In genomic region chr11:12749442-12749841, GRCh38 we compare ENCODE assay signal across 19 cellular contexts.
DNase-seq lines count a peak whose midpoint lies in the region; TF ChIP-seq lines count a peak whose summit lies in the region.
"Had no signal": no experiment of that assay in that cellular context is flagged by ENCODE, and none has a peak within 500 bp of the region (broad histone marks: within the 10 kb centered on the region; RNA-seq: fewer than 3 reads in every experiment).

No MANE protein-coding gene starts in this region.

- no peak overlapping the region for H3K9ac ChIP-seq in endodermal cell (ENCODE audit: extremely low read depth, low read length, poor library complexity, severe bottlenecking)
- no peak overlapping the region for H3K9ac ChIP-seq in neural progenitor cell
- H3K9ac ChIP-seq: BLaER1 had no signal

- peaks cover 22% of the 10 kb centered on the region for H3K4me1 ChIP-seq in endodermal cell (ENCODE audit: control insufficient read depth, insufficient read depth, low read length)
- H3K4me1 ChIP-seq in neural progenitor cell = peaks cover 62% of the 10 kb centered on the region

- H3K4me3 ChIP-seq in endodermal cell (ENCODE audit: low read length) (no peak overlapping the region), neural progenitor cell (no peak overlapping the region)
- H3K4me3 ChIP-seq: BLaER1, SJCRH30 had no signal

- H3K4me2 ChIP-seq in neural progenitor cell = no peak overlapping the region
- H3K4me2 ChIP-seq: BLaER1 had no signal

- H3K27me3 Mint-ChIP-seq in endodermal cell (ENCODE audit: insufficient read depth) = no peaks in the 10 kb centered on the region
- no peaks in the 10 kb centered on the region for H3K27me3 Mint-ChIP-seq in neural progenitor cell (ENCODE audit: insufficient read depth, low read depth)
- peaks cover 10% of the 10 kb centered on the region for H3K27me3 Mint-ChIP-seq in glutamatergic neuron (ENCODE audit: unreplicated experiment)

- H3K79me2 ChIP-seq in neural progenitor cell (ENCODE audit: low read depth) = peaks cover 100% of the 10 kb centered on the region

- H3F3A ChIP-seq in neural progenitor cell (ENCODE audit: low read depth) = peaks cover 20% of the 10 kb centered on the region

- no peaks in the 10 kb centered on the region for H3K36me3 ChIP-seq in endodermal cell (ENCODE audit: control insufficient read depth, insufficient read depth, low read length)
- no peaks in the 10 kb centered on the region for H3K36me3 ChIP-seq in neural progenitor cell
- H3K36me3 ChIP-seq: BLaER1, SJCRH30 had no signal

- H3K27ac ChIP-seq in endodermal cell (ENCODE audit: low read depth, low read length) (no peak overlapping the region), neural progenitor cell (no peak overlapping the region)
- H3K27ac ChIP-seq: BLaER1, SJCRH30 had no signal

- H3K27ac Mint-ChIP-seq in endodermal cell = peak overlapping the region; percentile 87
- H3K27ac Mint-ChIP-seq in neural progenitor cell = peak overlapping the region; percentile 64
- H3K27ac Mint-ChIP-seq in glutamatergic neuron (ENCODE audit: unreplicated experiment) = no peak overlapping the region
- H3K27ac Mint-ChIP-seq: CD4-positive, alpha-beta memory T cell; HFFc6 had no signal

- no peaks in the 10 kb centered on the region for H3K36me3 Mint-ChIP-seq in endodermal cell (ENCODE audit: low read depth)
- H3K36me3 Mint-ChIP-seq in neural progenitor cell = no peaks in the 10 kb centered on the region
- H3K36me3 Mint-ChIP-seq in glutamatergic neuron (ENCODE audit: unreplicated experiment) = no peaks in the 10 kb centered on the region
- H3K36me3 Mint-ChIP-seq: CD4-positive, alpha-beta memory T cell had no signal

- H3K4me1 Mint-ChIP-seq in endodermal cell (peaks cover 70% of the 10 kb centered on the region), neural progenitor cell (peaks cover 74% of the 10 kb centered on the region), glutamatergic neuron (ENCODE audit: low read depth, unreplicated experiment) (peaks cover 44% of the 10 kb centered on the region)
- H3K4me1 Mint-ChIP-seq: CD4-positive, alpha-beta memory T cell had no signal

- peaks cover 100% of the 10 kb centered on the region for H4K20me1 ChIP-seq in neural progenitor cell (ENCODE audit: low read depth)
- H4K20me1 ChIP-seq: BLaER1 had no signal

- H3K4me3 Mint-ChIP-seq in endodermal cell (no peak overlapping the region), neural progenitor cell (no peak overlapping the region), glutamatergic neuron (ENCODE audit: unreplicated experiment) (no peak overlapping the region)
- H3K4me3 Mint-ChIP-seq: CD4-positive, alpha-beta memory T cell; HFFc6 had no signal

- no peaks in the 10 kb centered on the region for H3K27me3 ChIP-seq in endodermal cell (ENCODE audit: control insufficient read depth, insufficient read depth, low read length, poor library complexity, severe bottlenecking)
- no peaks in the 10 kb centered on the region for H3K27me3 ChIP-seq in neural progenitor cell
- H3K27me3 ChIP-seq: BLaER1, SJCRH30 had no signal

- 94 to 100% methylated on average over 1 to 6 of the region's 6 CpGs for WGBS in endodermal cell (ENCODE audit: insufficient coverage in 1 of 2, insufficient read length in 1 of 2), 2 experiments

- no peak overlapping the region for H2AFZ ChIP-seq in neural progenitor cell (replicated peaks)

- TF ChIP-seq CTCF in endodermal cell (conservative IDR thresholded peaks at IDR 0.05) (no peak), neural progenitor cell (IDR thresholded peaks at IDR 0.05) (no peak), glutamatergic neuron (IDR thresholded peaks at IDR 0.05; ENCODE audit: partially characterized antibody, unreplicated experiment) (no peak)

- no peaks in the 10 kb centered on the region for H3K9me3 ChIP-seq in endodermal cell (ENCODE audit: control insufficient read depth, low read length)
- no peaks in the 10 kb centered on the region for H3K9me3 ChIP-seq in neural progenitor cell (ENCODE audit: low read depth)
- H3K9me3 ChIP-seq: BLaER1, SJCRH30 had no signal

- H3K9me3 Mint-ChIP-seq in endodermal cell (no peaks in the 10 kb centered on the region), neural progenitor cell (no peaks in the 10 kb centered on the region), glutamatergic neuron (ENCODE audit: unreplicated experiment) (peaks cover 2% of the 10 kb centered on the region)
- H3K9me3 Mint-ChIP-seq: CD4-positive, alpha-beta memory T cell; HFFc6 had no signal

- DNase-seq in DMS79 treated with DMSO at 0.1 percent for 48 hours (lab: John Stamatoyannopoulos, UW) (peak; percentile 64), NCI-H1105 treated with DMSO at 0.1 percent for 48 hours (lab: John Stamatoyannopoulos, UW) (peak; percentile 90), endodermal cell (no peak), neural progenitor cell (ENCODE audit: low spot score) (no peak), SIG-M5 (lab: John Stamatoyannopoulos, UW) (no peak), glutamatergic neuron (no peak), NCI-H226 (no peak), foreskin melanocyte (no peak)
- DNase-seq: Calu3; CD4-positive, alpha-beta memory T cell; HFFc6; KG1; MV-4-11; NCI-H1436; NCI-H2081 treated with DMSO at 0.1 percent for 48 hours; NCI-H524; RPMI8226; SJCRH30 had no signal

Comparison
In these comparisons a context has a peak if more than half of its experiments do, and no peak if none do; other contexts are left out.
1. DNase-seq: peak in DMS79 treated with DMSO at 0.1 percent for 48 hours (single experiment) and NCI-H1105 treated with DMSO at 0.1 percent for 48 hours (single experiment); none in endodermal cell (single experiment), neural progenitor cell (single experiment), SIG-M5 (single experiment), glutamatergic neuron (single experiment), NCI-H226 (single experiment) and foreskin melanocyte (single experiment).